24 cellular contexts compared by ENCODE assay signal in genomic region chr15:35327789-35328188, GRCh38.
DNase-seq lines count a peak whose midpoint lies in the region; ATAC-seq, FAIRE-seq and TF ChIP-seq lines count a peak whose summit lies in the region.
"Had no signal": no experiment of that assay in that cellular context is flagged by ENCODE, and none has a peak within 500 bp of the region (broad histone marks: within the 10 kb centered on the region; RNA-seq: fewer than 3 reads in every experiment).

No MANE protein-coding gene starts in this region.

- WGBS in A549 (ENCODE audit: missing lambda C conversion rate), result 29% methylated on average over 2 of the region's 2 CpGs

- H3K4me3 ChIP-seq in A549, result no peak overlapping the region
- H3K4me3 ChIP-seq in Panc1 (ENCODE audit: low read depth in 2 of 2, low read length in 2 of 2), result no peak overlapping the region
- H3K4me3 ChIP-seq: BLaER1 treated with 17β-estradiol and CSF1 and Interleukin-3, amounts not matched to agents 10 nM and 100 nM; HAP-1 had no signal

- no peak for TF ChIP-seq EP300 in A549 (IDR thresholded peaks at IDR 0.05)

- H3K4me1 Mint-ChIP-seq in progenitor cell of endocrine pancreas (ENCODE audit: low read depth), result peaks cover 14% of the 10 kb centered on the region
- H3K4me1 Mint-ChIP-seq in stimulated activated memory B cell treated with anti-CD40 and anti-IgM and Interleukin-4, amounts not matched to agents 10 μg/mL and 1 μg/mL and 100 μg/mL, for 72 hours, result no peaks in the 10 kb centered on the region
- H3K4me1 Mint-ChIP-seq: B cell; CD14-positive monocyte; CD8-positive, alpha-beta memory T cell had no signal

- no peak for TF ChIP-seq POLR2A in A549 (IDR thresholded peaks at IDR 0.05; ENCODE audit: low read length)

- H3K9me3 Mint-ChIP-seq in progenitor cell of endocrine pancreas (ENCODE audit: low read depth), result peaks cover 9% of the 10 kb centered on the region
- H3K9me3 Mint-ChIP-seq in stimulated activated memory B cell treated with anti-CD40 and anti-IgM and Interleukin-4, amounts not matched to agents 10 μg/mL and 1 μg/mL and 100 μg/mL, for 72 hours, result no peaks in the 10 kb centered on the region
- H3K9me3 Mint-ChIP-seq: HFFc6 had no signal

- H3K9me3 ChIP-seq in A549 (no peaks in the 10 kb centered on the region), Panc1 (ENCODE audit: control insufficient read depth, insufficient read depth, low read depth, low read length) (no peaks in the 10 kb centered on the region)
- H3K9me3 ChIP-seq: BLaER1 treated with 17β-estradiol and CSF1 and Interleukin-3, amounts not matched to agents 10 nM and 100 nM; HAP-1 had no signal

- H3K27ac ChIP-seq in A549, result no peak overlapping the region
- H3K27ac ChIP-seq in Panc1 (ENCODE audit: low read length), result peak overlapping the region; percentile 2; the same call in 1 of the 2 replicates
- H3K27ac ChIP-seq: 22Rv1; BLaER1 treated with 17β-estradiol and CSF1 and Interleukin-3, amounts not matched to agents 10 nM and 100 nM had no signal

- no peaks in the 10 kb centered on the region for H3K4me1 ChIP-seq in A549
- no peaks in the 10 kb centered on the region for H3K4me1 ChIP-seq in Panc1 (ENCODE audit: control insufficient read depth, insufficient read depth, low read length)
- H3K4me1 ChIP-seq: BLaER1 treated with 17β-estradiol and CSF1 and Interleukin-3, amounts not matched to agents 10 nM and 100 nM had no signal

- in situ Hi-C loops in Panc1 (cut with HindIII; ENCODE audit: low pct_unique_long_range_greater_than_20kb, low sequenced_read_pairs), result no loop called here

- H3K27me3 ChIP-seq in Panc1 (ENCODE audit: control insufficient read depth, insufficient read depth, low read length), result no peaks in the 10 kb centered on the region
- H3K27me3 ChIP-seq: BLaER1 treated with 17β-estradiol and CSF1 and Interleukin-3, amounts not matched to agents 10 nM and 100 nM had no signal

- H3K27me3 Mint-ChIP-seq in progenitor cell of endocrine pancreas, result no peaks in the 10 kb centered on the region
- no peaks in the 10 kb centered on the region for H3K27me3 Mint-ChIP-seq in stimulated activated memory B cell treated with anti-CD40 and anti-IgM and Interleukin-4, amounts not matched to agents 10 μg/mL and 1 μg/mL and 100 μg/mL, for 72 hours
- H3K27me3 Mint-ChIP-seq: B cell; CD4-positive, alpha-beta T cell; CD8-positive, alpha-beta memory T cell had no signal

- BruUV-seq in Panc1 (replicated peaks; lab: Mats Ljungman, UMichigan), result no TSS peak

- CTCF ChIA-PET in A549 (lab: Yijun Ruan, JAX), result no interaction called here
- CTCF ChIA-PET in Panc1 (lab: Charles Lee), result no interaction called here

- H3K4me2 ChIP-seq in A549, result no peak overlapping the region
- H3K4me2 ChIP-seq: BLaER1 treated with 17β-estradiol and CSF1 and Interleukin-3, amounts not matched to agents 10 nM and 100 nM had no signal

- H3K36me3 Mint-ChIP-seq in progenitor cell of endocrine pancreas (ENCODE audit: insufficient read depth), result peaks cover 2% of the 10 kb centered on the region
- no peaks in the 10 kb centered on the region for H3K36me3 Mint-ChIP-seq in stimulated activated memory B cell treated with anti-CD40 and anti-IgM and Interleukin-4, amounts not matched to agents 10 μg/mL and 1 μg/mL and 100 μg/mL, for 72 hours
- H3K36me3 Mint-ChIP-seq: CD14-positive monocyte; CD8-positive, alpha-beta memory T cell had no signal

- no peaks in the 10 kb centered on the region for H3K36me3 ChIP-seq in Panc1 (ENCODE audit: control insufficient read depth, insufficient read depth, low read length)
- H3K36me3 ChIP-seq: BLaER1 treated with 17β-estradiol and CSF1 and Interleukin-3, amounts not matched to agents 10 nM and 100 nM; HAP-1 had no signal

- intact Hi-C loops in Panc1 (cut with micrococcal nuclease; ENCODE audit: unreplicated experiment), result no loop called here

- TF ChIP-seq CTCF in A549 (IDR thresholded peaks at IDR 0.05), result no peak
- TF ChIP-seq CTCF in Panc1 (IDR thresholded peaks at IDR 0.05), result no peak
- no peak for TF ChIP-seq CTCF in progenitor cell of endocrine pancreas (IDR thresholded peaks at IDR 0.05; ENCODE audit: unreplicated experiment)

- POLR2A ChIA-PET in A549 (lab: Yijun Ruan, JAX), result no interaction called here
- POLR2A ChIA-PET in Panc1 (lab: Charles Lee), result no interaction called here

- no peak overlapping the region for H3K27ac Mint-ChIP-seq in progenitor cell of endocrine pancreas
- no peak overlapping the region for H3K27ac Mint-ChIP-seq in stimulated activated memory B cell treated with anti-CD40 and anti-IgM and Interleukin-4, amounts not matched to agents 10 μg/mL and 1 μg/mL and 100 μg/mL, for 72 hours
- H3K27ac Mint-ChIP-seq: B cell; CD4-positive, alpha-beta T cell; CD8-positive, alpha-beta memory T cell; HFFc6 had no signal

- ATAC-seq in A549 (peak; percentile 32 to 34; a peak in 2 of 6 replicates), Panc1 (no peak), HG03139 (IDR thresholded peaks at IDR 0.05; ENCODE audit: unreplicated experiment) (no peak)
- no peak for ATAC-seq in stimulated activated memory B cell treated with anti-CD40 and anti-IgM and Interleukin-4, amounts not matched to agents 10 μg/mL and 1 μg/mL and 100 μg/mL, for 72 hours

- no peak for TF ChIP-seq RAD21 in A549 (conservative IDR thresholded peaks at IDR 0.05 in 1 of 2, IDR thresholded peaks at IDR 0.05 in 1 of 2)

- H3K4me3 Mint-ChIP-seq in progenitor cell of endocrine pancreas (ENCODE audit: low read depth), result no peak overlapping the region
- no peak overlapping the region for H3K4me3 Mint-ChIP-seq in stimulated activated memory B cell treated with anti-CD40 and anti-IgM and Interleukin-4, amounts not matched to agents 10 μg/mL and 1 μg/mL and 100 μg/mL, for 72 hours
- H3K4me3 Mint-ChIP-seq: B cell; CD14-positive monocyte; CD4-positive, alpha-beta T cell; CD8-positive, alpha-beta memory T cell; HFFc6 had no signal

- FAIRE-seq in A549 (lab: Jason Lieb, UNC), result no peak
- FAIRE-seq: A204.1, D721Med, GM12892, H54 had no signal

- DNase-seq in A549 (ENCODE audit: low read depth in 1 of 2, low spot score in 1 of 2) (peak in 1 of 2 experiments; percentile 14), DMS53 (lab: John Stamatoyannopoulos, UW) (peak; percentile 82), NCI-H510A (lab: John Stamatoyannopoulos, UW) (peak; percentile 7), Panc1 (ENCODE audit: low read depth, low spot score) (no peak), progenitor cell of endocrine pancreas (ENCODE audit: low spot score, unreplicated experiment) (no peak)
- DNase-seq in activated T-cell treated with anti-CD3 and anti-CD28 coated beads, Interleukin-2, amount 50 U/mL, for 1 hour, result no peak
- DNase-seq: ACHN; CD4-positive, alpha-beta T cell; CD8-positive, alpha-beta memory T cell; DMS 273 treated with DMSO at 0.1 percent for 48 hours; DND-41; GOT3; HFFc6 had no signal

TF ChIP-seq in A549, 52 proteins besides CTCF, POLR2A, EP300 and RAD21 (continues in another document):
- TF ChIP-seq NPAS2 (CRISPR knock-in tag; IDR thresholded peaks at IDR 0.05; ENCODE audit: borderline replicate concordance) (no peak), BHLHE40 (IDR thresholded peaks at IDR 0.05; ENCODE audit: low read depth, low read length) (no peak), HEYL (CRISPR knock-in tag; IDR thresholded peaks at IDR 0.05) (no peak), HOXA7 (CRISPR knock-in tag; IDR thresholded peaks at IDR 0.05) (no peak), ZNF302 (CRISPR knock-in tag; IDR thresholded peaks at IDR 0.05) (no peak), FOSB (CRISPR knock-in tag; IDR thresholded peaks at IDR 0.05) (no peak), FOXS1 (CRISPR knock-in tag; IDR thresholded peaks at IDR 0.05) (no peak), GATA3 (IDR thresholded peaks at IDR 0.05; ENCODE audit: borderline replicate concordance) (no peak), CBX8 (IDR thresholded peaks at IDR 0.05) (no peak), NFE2L2 (conservative IDR thresholded peaks at IDR 0.05; ENCODE audit: low read length) (no peak), MAZ (IDR thresholded peaks at IDR 0.05; ENCODE audit: borderline replicate concordance, low read depth, low read length) (no peak), TFCP2L1 (CRISPR knock-in tag; IDR thresholded peaks at IDR 0.05) (no peak)
- TF ChIP-seq, protein P1, sequence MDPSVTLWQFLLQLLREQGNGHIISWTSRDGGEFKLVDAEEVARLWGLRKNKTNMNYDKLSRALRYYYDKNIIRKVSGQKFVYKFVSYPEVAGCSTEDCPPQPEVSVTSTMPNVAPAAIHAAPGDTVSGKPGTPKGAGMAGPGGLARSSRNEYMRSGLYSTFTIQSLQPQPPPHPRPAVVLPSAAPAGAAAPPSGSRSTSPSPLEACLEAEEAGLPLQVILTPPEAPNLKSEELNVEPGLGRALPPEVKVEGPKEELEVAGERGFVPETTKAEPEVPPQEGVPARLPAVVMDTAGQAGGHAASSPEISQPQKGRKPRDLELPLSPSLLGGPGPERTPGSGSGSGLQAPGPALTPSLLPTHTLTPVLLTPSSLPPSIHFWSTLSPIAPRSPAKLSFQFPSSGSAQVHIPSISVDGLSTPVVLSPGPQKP (IDR thresholded peaks at IDR 0.05; ENCODE audit: low read depth, low read length), result no peak
- TF ChIP-seq, protein P2, sequence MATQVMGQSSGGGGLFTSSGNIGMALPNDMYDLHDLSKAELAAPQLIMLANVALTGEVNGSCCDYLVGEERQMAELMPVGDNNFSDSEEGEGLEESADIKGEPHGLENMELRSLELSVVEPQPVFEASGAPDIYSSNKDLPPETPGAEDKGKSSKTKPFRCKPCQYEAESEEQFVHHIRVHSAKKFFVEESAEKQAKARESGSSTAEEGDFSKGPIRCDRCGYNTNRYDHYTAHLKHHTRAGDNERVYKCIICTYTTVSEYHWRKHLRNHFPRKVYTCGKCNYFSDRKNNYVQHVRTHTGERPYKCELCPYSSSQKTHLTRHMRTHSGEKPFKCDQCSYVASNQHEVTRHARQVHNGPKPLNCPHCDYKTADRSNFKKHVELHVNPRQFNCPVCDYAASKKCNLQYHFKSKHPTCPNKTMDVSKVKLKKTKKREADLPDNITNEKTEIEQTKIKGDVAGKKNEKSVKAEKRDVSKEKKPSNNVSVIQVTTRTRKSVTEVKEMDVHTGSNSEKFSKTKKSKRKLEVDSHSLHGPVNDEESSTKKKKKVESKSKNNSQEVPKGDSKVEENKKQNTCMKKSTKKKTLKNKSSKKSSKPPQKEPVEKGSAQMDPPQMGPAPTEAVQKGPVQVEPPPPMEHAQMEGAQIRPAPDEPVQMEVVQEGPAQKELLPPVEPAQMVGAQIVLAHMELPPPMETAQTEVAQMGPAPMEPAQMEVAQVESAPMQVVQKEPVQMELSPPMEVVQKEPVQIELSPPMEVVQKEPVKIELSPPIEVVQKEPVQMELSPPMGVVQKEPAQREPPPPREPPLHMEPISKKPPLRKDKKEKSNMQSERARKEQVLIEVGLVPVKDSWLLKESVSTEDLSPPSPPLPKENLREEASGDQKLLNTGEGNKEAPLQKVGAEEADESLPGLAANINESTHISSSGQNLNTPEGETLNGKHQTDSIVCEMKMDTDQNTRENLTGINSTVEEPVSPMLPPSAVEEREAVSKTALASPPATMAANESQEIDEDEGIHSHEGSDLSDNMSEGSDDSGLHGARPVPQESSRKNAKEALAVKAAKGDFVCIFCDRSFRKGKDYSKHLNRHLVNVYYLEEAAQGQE (IDR thresholded peaks at IDR 0.05), result no peak

Comparison
In these comparisons a context has a peak if more than half of its experiments do, and no peak if none do; other contexts are left out.
1. ATAC-seq: peak in A549 (2 of 2); none in Panc1 (single experiment), stimulated activated memory B cell treated with anti-CD40 and anti-IgM and Interleukin-4, amounts not matched to agents 10 μg/mL and 1 μg/mL and 100 μg/mL, for 72 hours (single experiment) and HG03139 (single experiment).
2. DNase-seq: peak in DMS53 (single experiment) and NCI-H510A (single experiment); none in Panc1 (single experiment), progenitor cell of endocrine pancreas (single experiment) and activated T-cell treated with anti-CD3 and anti-CD28 coated beads, Interleukin-2, amount 50 U/mL, for 1 hour (single experiment).